Comparison of ENCODE assay signal across 1 cellular context in the genomic region with DNA sequence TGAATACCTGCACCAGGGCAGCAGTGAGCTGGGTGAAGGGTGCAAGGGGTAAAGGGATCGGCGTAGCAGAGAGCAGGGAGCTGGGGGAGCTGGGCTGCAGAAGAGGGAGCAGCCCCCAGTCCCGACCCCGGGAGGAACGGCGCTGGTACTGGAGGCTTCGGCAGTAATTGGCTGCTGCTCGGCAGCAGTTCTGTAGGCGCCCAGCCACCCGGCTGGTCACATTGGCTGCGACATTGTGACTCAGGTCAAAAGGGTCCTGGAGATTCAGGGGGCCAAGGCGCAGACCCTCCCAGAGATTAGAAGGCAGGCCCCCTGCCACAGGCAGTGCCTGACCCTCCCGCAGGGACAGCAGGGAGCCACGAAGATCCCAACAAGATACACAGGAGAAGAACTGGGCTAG.
TF ChIP-seq lines count a peak whose summit lies in the region.

No MANE protein-coding gene starts in this region.

TF ChIP-seq in liver, 16 proteins besides CTCF, POLR2A, EP300 and RAD21 (continued from another document):
- TF ChIP-seq MAX (IDR thresholded peaks at IDR 0.05): no peak
